In the genomic region with DNA sequence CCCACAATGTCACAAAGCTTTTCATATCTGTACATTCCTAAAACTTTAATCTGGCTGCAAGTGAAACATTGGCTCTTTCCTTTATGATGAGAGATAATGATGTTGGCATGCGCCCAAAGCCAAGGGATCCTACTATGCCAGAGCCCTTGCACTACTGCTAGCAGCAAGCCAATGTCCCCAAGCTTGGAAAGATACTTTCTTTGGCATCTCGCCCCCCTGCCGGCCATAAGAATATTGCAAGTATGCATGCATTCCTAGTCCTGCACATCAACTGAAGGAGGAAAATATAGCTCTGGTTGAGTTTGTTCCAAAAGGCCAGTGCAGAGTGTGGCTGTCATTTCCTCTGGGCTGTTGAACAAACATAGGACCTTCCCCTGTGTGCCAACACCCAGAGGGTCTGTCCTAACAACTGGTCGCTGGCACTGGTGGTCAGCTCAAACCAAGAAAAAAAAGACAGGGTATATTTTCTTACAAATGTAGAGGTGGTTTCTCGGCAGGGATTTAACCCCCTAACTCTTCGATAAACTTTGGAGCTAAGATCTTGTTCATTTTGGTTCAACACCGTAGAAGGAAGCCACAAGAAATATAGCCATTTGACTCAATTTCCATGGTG, we compare ENCODE assay signal across 8 cellular contexts. TPM values are rescaled to one million over a fixed set of nuclear protein-coding genes. Genes with fewer than 3 reads are reported as not detected.
DNase-seq lines count a peak whose midpoint lies in the region; ATAC-seq and TF ChIP-seq lines count a peak whose summit lies in the region.

No MANE protein-coding gene starts in this region.

- H3K27me3 Mint-ChIP-seq in activated naive CD8-positive, alpha-beta T cell treated with anti-CD3 and anti-CD28 coated beads, Interleukin-2, amount 50 U/mL, for 24 hours, result no peaks in the 10 kb centered on the region
- no peaks in the 10 kb centered on the region for H3K27me3 Mint-ChIP-seq in type B pancreatic cell

- no peaks in the 10 kb centered on the region for H3K9me3 Mint-ChIP-seq in activated naive CD8-positive, alpha-beta T cell treated with anti-CD3 and anti-CD28 coated beads, Interleukin-2, amount 50 U/mL, for 24 hours
- H3K9me3 Mint-ChIP-seq in type B pancreatic cell, result no peaks in the 10 kb centered on the region

- H3K4me3 ChIP-seq in AG09309 (ENCODE audit: control insufficient read depth, low read depth, low read length), result no peak overlapping the region
- H3K4me3 ChIP-seq in GM12865 (ENCODE audit: low read depth, low read length), result no peak overlapping the region

- no peak overlapping the region for H3K27ac Mint-ChIP-seq in activated naive CD8-positive, alpha-beta T cell treated with anti-CD3 and anti-CD28 coated beads, Interleukin-2, amount 50 U/mL, for 24 hours
- no peak overlapping the region for H3K27ac Mint-ChIP-seq in type B pancreatic cell

- no peak for ATAC-seq in activated naive CD8-positive, alpha-beta T cell treated with anti-CD3 and anti-CD28 coated beads, Interleukin-2, amount 50 U/mL, for 24 hours

- DNase-seq in AG09309 (ENCODE audit: low read depth) (no peak), GM12865 (ENCODE audit: low read depth) (peak; percentile 53), NCI-H82 (lab: John Stamatoyannopoulos, UW) (peak; percentile 86), islet precursor cell (peak; percentile 71), type B pancreatic cell (ENCODE audit: extremely low spot score, unreplicated experiment) (no peak), NCI-H510A (lab: John Stamatoyannopoulos, UW) (no peak), GDM1 (lab: John Stamatoyannopoulos, UW) (no peak)
- peak; percentile 62 for DNase-seq in activated naive CD8-positive, alpha-beta T cell treated with anti-CD3 and anti-CD28 coated beads, Interleukin-2, amount 50 U/mL, for 24 hours

- H3K4me3 Mint-ChIP-seq in activated naive CD8-positive, alpha-beta T cell treated with anti-CD3 and anti-CD28 coated beads, Interleukin-2, amount 50 U/mL, for 24 hours, result no peak overlapping the region
- no peak overlapping the region for H3K4me3 Mint-ChIP-seq in type B pancreatic cell

- TF ChIP-seq CTCF in AG09309 (IDR thresholded peaks at IDR 0.05; ENCODE audit: control insufficient read depth, insufficient read depth, low read depth, low read length, missing control alignments), result peak; percentile 63
- TF ChIP-seq CTCF in GM12865 (IDR thresholded peaks at IDR 0.05; ENCODE audit: insufficient read depth, low read depth, low read length, missing control alignments), result peak; percentile 73
- peak; percentile 68 for TF ChIP-seq CTCF in type B pancreatic cell (conservative IDR thresholded peaks at IDR 0.05)

- peaks cover 5% of the 10 kb centered on the region for H3K36me3 Mint-ChIP-seq in activated naive CD8-positive, alpha-beta T cell treated with anti-CD3 and anti-CD28 coated beads, Interleukin-2, amount 50 U/mL, for 24 hours (ENCODE audit: low read depth)
- peaks cover 3% of the 10 kb centered on the region for H3K36me3 Mint-ChIP-seq in type B pancreatic cell

- peaks cover 3% of the 10 kb centered on the region for H3K4me1 Mint-ChIP-seq in activated naive CD8-positive, alpha-beta T cell treated with anti-CD3 and anti-CD28 coated beads, Interleukin-2, amount 50 U/mL, for 24 hours
- H3K4me1 Mint-ChIP-seq in type B pancreatic cell (ENCODE audit: unreplicated experiment), result peaks cover 16% of the 10 kb centered on the region

RNA-seq across cellular contexts. Expression of gene PLCXD2, which starts 41.5 kb away (rescaled TPM):
- total RNA-seq in type B pancreatic cell (ENCODE audit: low replicate concordance), result 7.2 and 14.5 TPM in 2 replicates

Comparison
In these comparisons a context has a peak if more than half of its experiments do, and no peak if none do; other contexts are left out.
1. DNase-seq: peak in GM12865 (single experiment), NCI-H82 (single experiment), activated naive CD8-positive, alpha-beta T cell treated with anti-CD3 and anti-CD28 coated beads, Interleukin-2, amount 50 U/mL, for 24 hours (single experiment) and islet precursor cell (single experiment); none in AG09309 (single experiment), type B pancreatic cell (single experiment), NCI-H510A (single experiment) and GDM1 (single experiment).
2. Peak in every context shown above with its lines, with median percentiles within 50 percentile points of each other: CTCF ChIP-seq.